Comparison of ENCODE assay signal across 9 cellular contexts in genomic region chr3:46845397-46845859, GRCh38. TPM values are rescaled to one million over a fixed set of nuclear protein-coding genes. Genes with fewer than 3 reads are reported as not detected.
DNase-seq lines count a peak whose midpoint lies in the region; ATAC-seq, FAIRE-seq and TF ChIP-seq lines count a peak whose summit lies in the region.
"Had no signal": no experiment of that assay in that cellular context is flagged by ENCODE, and none has a peak within 500 bp of the region (broad histone marks: within the 10 kb centered on the region; RNA-seq: fewer than 3 reads in every experiment).

No MANE protein-coding gene starts in this region.

- H3K9me3 Mint-ChIP-seq in activated T-cell treated with anti-CD3 and anti-CD28 coated beads, Interleukin-2, amount 50 U/mL, for 4 hours = peaks cover 27% of the 10 kb centered on the region
- H3K9me3 Mint-ChIP-seq in activated CD4-positive, alpha-beta memory T cell treated with anti-CD3 and anti-CD28 coated beads for 36 hours = peaks cover 25% of the 10 kb centered on the region
- peaks cover 31% of the 10 kb centered on the region for H3K9me3 Mint-ChIP-seq in osteocyte (ENCODE audit: unreplicated experiment)

- ATAC-seq in activated T-cell treated with anti-CD3 and anti-CD28 coated beads, Interleukin-2, amount 50 U/mL, for 4 hours = peak in 1 of 2 donors; percentile 34
- ATAC-seq in HG03045 (IDR thresholded peaks at IDR 0.05; ENCODE audit: unreplicated experiment) = peak; percentile 38

- no peak for TF ChIP-seq CTCF in osteocyte (IDR thresholded peaks at IDR 0.05)

- no peak for DNase-seq in activated T-cell treated with anti-CD3 and anti-CD28 coated beads, Interleukin-2, amount 50 U/mL, for 4 hours
- DNase-seq in activated T-cell treated with anti-CD3 and anti-CD28 coated beads, Interleukin-2, amount 50 U/mL, for 1 hour = no peak
- no peak for DNase-seq in activated CD4-positive, alpha-beta memory T cell treated with anti-CD3 and anti-CD28 coated beads for 36 hours
- DNase-seq in glomerular visceral epithelial cell (ENCODE audit: extremely low spot score) = peak; percentile 42
- DNase-seq in osteocyte (ENCODE audit: extremely low spot score, unreplicated experiment) = peak; percentile 98
- no peak for DNase-seq in RCC 7860 (ENCODE audit: low spot score)
- no peak for DNase-seq in germinal center (ENCODE audit: low spot score)

- CTCF ChIA-PET in activated CD4-positive, alpha-beta memory T cell treated with anti-CD3 and anti-CD28 coated beads for 36 hours (lab: Charles Lee) = interaction anchor here (0.9 to 4.1 kb wide), 9 partner anchors 10 to 532 kb away, joined by 3 to 17 read pairs (median 4); no protein-coding TSS in a partner anchor

- H3K4me1 Mint-ChIP-seq in activated T-cell treated with anti-CD3 and anti-CD28 coated beads, Interleukin-2, amount 50 U/mL, for 4 hours (ENCODE audit: low read depth) = peaks cover 7% of the 10 kb centered on the region
- peaks cover 5% of the 10 kb centered on the region for H3K4me1 Mint-ChIP-seq in activated CD4-positive, alpha-beta memory T cell treated with anti-CD3 and anti-CD28 coated beads for 36 hours (ENCODE audit: low read depth)
- peaks cover 45% of the 10 kb centered on the region for H3K4me1 Mint-ChIP-seq in osteocyte (ENCODE audit: unreplicated experiment)

- H3K36me3 Mint-ChIP-seq in activated T-cell treated with anti-CD3 and anti-CD28 coated beads, Interleukin-2, amount 50 U/mL, for 4 hours (ENCODE audit: insufficient read depth) = no peaks in the 10 kb centered on the region
- H3K36me3 Mint-ChIP-seq in activated CD4-positive, alpha-beta memory T cell treated with anti-CD3 and anti-CD28 coated beads for 36 hours = peaks cover 4% of the 10 kb centered on the region
- peaks cover 6% of the 10 kb centered on the region for H3K36me3 Mint-ChIP-seq in osteocyte (ENCODE audit: unreplicated experiment)

- intact Hi-C loops in activated CD4-positive, alpha-beta memory T cell treated with anti-CD3 and anti-CD28 coated beads for 36 hours (cut with micrococcal nuclease) = loop anchor here (5.0 kb wide), 1 partner anchor 62 kb away; no protein-coding TSS in a partner anchor

- no peak for FAIRE-seq in RCC 7860 (lab: Jason Lieb, UNC)
- FAIRE-seq: islet of Langerhans had no signal

- H3K27ac Mint-ChIP-seq in activated CD4-positive, alpha-beta memory T cell treated with anti-CD3 and anti-CD28 coated beads for 36 hours = no peak overlapping the region
- peak overlapping the region; percentile 84 for H3K27ac Mint-ChIP-seq in osteocyte (ENCODE audit: unreplicated experiment)

- H3K27me3 Mint-ChIP-seq in activated T-cell treated with anti-CD3 and anti-CD28 coated beads, Interleukin-2, amount 50 U/mL, for 4 hours (ENCODE audit: low read depth) = no peaks in the 10 kb centered on the region
- H3K27me3 Mint-ChIP-seq in activated CD4-positive, alpha-beta memory T cell treated with anti-CD3 and anti-CD28 coated beads for 36 hours = peaks cover 1% of the 10 kb centered on the region
- peaks cover 13% of the 10 kb centered on the region for H3K27me3 Mint-ChIP-seq in osteocyte (ENCODE audit: unreplicated experiment)

- peak overlapping the region; percentile 75 for H3K4me3 Mint-ChIP-seq in activated T-cell treated with anti-CD3 and anti-CD28 coated beads, Interleukin-2, amount 50 U/mL, for 4 hours
- peak overlapping the region; percentile 65 for H3K4me3 Mint-ChIP-seq in activated CD4-positive, alpha-beta memory T cell treated with anti-CD3 and anti-CD28 coated beads for 36 hours
- H3K4me3 Mint-ChIP-seq in osteocyte (ENCODE audit: unreplicated experiment) = peak overlapping the region; percentile 65

- POLR2A ChIA-PET in activated CD4-positive, alpha-beta memory T cell treated with anti-CD3 and anti-CD28 coated beads for 36 hours (lab: Charles Lee) = interaction anchor here (1.3 to 1.5 kb wide), 2 partner anchors 152 to 535 kb away, joined by 3 to 4 read pairs; partner anchors contain the start of genes ALS2CL and PTPN23

RNA-seq across cellular contexts. Expression of gene MYL3, which starts 17.8 kb away (rescaled TPM):
- not detected for total RNA-seq in activated T-cell treated with anti-CD3 and anti-CD28 coated beads, Interleukin-2, amount 50 U/mL, for 4 hours
- total RNA-seq in activated CD4-positive, alpha-beta memory T cell treated with anti-CD3 and anti-CD28 coated beads for 36 hours = not detected
- total RNA-seq in osteocyte = 1.6 and 3.0 TPM in 2 replicates

RNA-seq across cellular contexts. Expression of gene PTH1R, which starts 32.1 kb away (rescaled TPM):
- total RNA-seq in activated T-cell treated with anti-CD3 and anti-CD28 coated beads, Interleukin-2, amount 50 U/mL, for 4 hours = not detected
- not detected for total RNA-seq in activated CD4-positive, alpha-beta memory T cell treated with anti-CD3 and anti-CD28 coated beads for 36 hours
- total RNA-seq in osteocyte = 12.9 and 15.4 TPM in 2 replicates

Comparison
In these comparisons a context has a peak if more than half of its experiments do, and no peak if none do; other contexts are left out.
1. DNase-seq: peak in glomerular visceral epithelial cell (single experiment) and osteocyte (single experiment); none in activated T-cell treated with anti-CD3 and anti-CD28 coated beads, Interleukin-2, amount 50 U/mL, for 4 hours (single experiment), activated T-cell treated with anti-CD3 and anti-CD28 coated beads, Interleukin-2, amount 50 U/mL, for 1 hour (single experiment), activated CD4-positive, alpha-beta memory T cell treated with anti-CD3 and anti-CD28 coated beads for 36 hours (single experiment), RCC 7860 (single experiment) and germinal center (single experiment).
2. RNA of gene PTH1R, which starts 32.1 kb away (total RNA-seq): 12.9 to 15.4 TPM in osteocyte; not detected in activated T-cell treated with anti-CD3 and anti-CD28 coated beads, Interleukin-2, amount 50 U/mL, for 4 hours and not detected in activated CD4-positive, alpha-beta memory T cell treated with anti-CD3 and anti-CD28 coated beads for 36 hours; every median in the first group is over 10 times any median in the second.
3. Peak in every context shown above with its lines, with median percentiles within 50 percentile points of each other: H3K4me3 Mint-ChIP-seq.